In genomic region chr14:20383636-20384035, GRCh38 we compare ENCODE assay signal across 36 cellular contexts.
"Had no signal": no experiment of that assay in that cellular context is flagged by ENCODE, and none has a peak within 500 bp of the region (broad histone marks: within the 10 kb centered on the region; RNA-seq: fewer than 3 reads in every experiment).

No MANE protein-coding gene starts in this region.

- ATAC-seq: activated CD8-positive, alpha-beta T cell treated with anti-CD3 and anti-CD28 coated beads for 36 hours; activated naive CD4-positive, alpha-beta T cell treated with anti-CD3 and anti-CD28 coated beads, Interleukin-2, amount 50 U/mL, for 72 hours; activated T-cell treated with anti-CD3 and anti-CD28 coated beads, Interleukin-2, amount 50 U/mL, for 4 hours; activated T-cell treated with anti-CD3 and anti-CD28 coated beads, Interleukin-2, amount 50 U/mL, for 72 hours; activated T-helper 17 cell treated with anti-CD3 and anti-CD28 coated beads, Interleukin-2, amount 50 U/mL, for 72 hours; body of pancreas had no signal

- H3K4me1 Mint-ChIP-seq: activated CD4-positive, alpha-beta T cell treated with anti-CD3 and anti-CD28 coated beads, Interleukin-2, amount 10 ng/mL, durations not matched to agents 24 days and 14 days; activated naive CD8-positive, alpha-beta T cell treated with anti-CD3 and anti-CD28 coated beads for 36 hours; activated T-helper 17 cell treated with anti-CD3 and anti-CD28 coated beads, Interleukin-2, amount 50 U/mL, for 72 hours had no signal

- H3K27me3 ChIP-seq: adrenal gland, body of pancreas, brain microvascular endothelial cell, breast epithelium had no signal

- H3K9me3 ChIP-seq: adrenal gland, body of pancreas, breast epithelium had no signal

- H3K9me3 Mint-ChIP-seq: activated B cell treated with CpG ODN at 0.5 μM for 24 hours; activated CD4-positive, alpha-beta memory T cell treated with anti-CD3 and anti-CD28 coated beads for 36 hours; activated CD4-positive, alpha-beta T cell treated with anti-CD3 and anti-CD28 coated beads, Interleukin-2, amount 10 ng/mL, durations not matched to agents 24 days and 14 days; activated CD8-positive, alpha-beta T cell treated with anti-CD3 and anti-CD28 coated beads for 36 hours; activated naive CD4-positive, alpha-beta T cell treated with anti-CD3 and anti-CD28 coated beads for 36 hours; activated naive CD4-positive, alpha-beta T cell treated with anti-CD3 and anti-CD28 coated beads, Interleukin-2, amount 50 U/mL, for 72 hours; activated naive CD8-positive, alpha-beta T cell treated with anti-CD3 and anti-CD28 coated beads for 36 hours; activated T-cell treated with anti-CD3 and anti-CD28 coated beads, Interleukin-2, amount 50 U/mL, for 4 hours; activated T-cell treated with anti-CD3 and anti-CD28 coated beads, Interleukin-2, amount 50 U/mL, for 72 hours; activated T-helper 1 cell treated with anti-CD3 and anti-CD28 coated beads, Interleukin-12 subunit alpha, Interleukin-12 subunit beta, Interleukin-2, Interleukin-4 antibody, amounts not matched to agents 30 ng/mL and 10 ng/mL and 1 ng/mL, durations not matched to agents 14 hours and 24 hours and 36 hours; activated T-helper 17 cell treated with anti-CD3 and anti-CD28 coated beads, Interleukin-2, amount 50 U/mL, for 72 hours; central memory CD8-positive, alpha-beta T cell; T-helper 1 cell treated with Interleukin-12 subunit alpha and Interleukin-12 subunit beta and Interleukin-4 antibody, amounts not matched to agents 30 μg/mL and 1 μg/mL, for 36 hours; T-helper 2 cell treated with Interferon-gamma antibody and Interleukin-4, amounts not matched to agents 5 μg/mL and 100 μg/mL, for 36 hours had no signal

- H3K27ac ChIP-seq: adrenal gland, body of pancreas, brain microvascular endothelial cell, breast epithelium, VCaP had no signal

- H3K27me3 Mint-ChIP-seq: activated B cell treated with CpG ODN at 0.5 μM for 24 hours; activated CD4-positive, alpha-beta memory T cell treated with anti-CD3 and anti-CD28 coated beads for 36 hours; activated CD4-positive, alpha-beta T cell treated with anti-CD3 and anti-CD28 coated beads, Interleukin-2, amount 10 ng/mL, durations not matched to agents 24 days and 14 days; activated CD8-positive, alpha-beta T cell treated with anti-CD3 and anti-CD28 coated beads for 36 hours; activated naive CD8-positive, alpha-beta T cell treated with anti-CD3 and anti-CD28 coated beads for 36 hours; activated T-helper 17 cell treated with anti-CD3 and anti-CD28 coated beads, Interleukin-2, amount 50 U/mL, for 72 hours; central memory CD8-positive, alpha-beta T cell had no signal

- H3K4me1 ChIP-seq: adrenal gland, body of pancreas, breast epithelium had no signal

- H3K4me3 ChIP-seq: adrenal gland, body of pancreas, breast epithelium had no signal

- DNase-seq: activated B cell treated with CpG ODN at 0.5 μM for 24 hours; activated CD4-positive, alpha-beta memory T cell treated with anti-CD3 and anti-CD28 coated beads for 36 hours; activated CD4-positive, alpha-beta T cell treated with anti-CD3 and anti-CD28 coated beads for 4 hours; activated CD4-positive, alpha-beta T cell treated with anti-CD3 and anti-CD28 coated beads, Interleukin-2, amount 10 ng/mL, durations not matched to agents 24 days and 14 days; activated CD4-positive, alpha-beta T cell treated with anti-CD3 and anti-CD28 coated beads, Interleukin-2, amount 50 U/mL, for 1 hour; activated CD4-positive, alpha-beta T cell treated with anti-CD3 and anti-CD28 coated beads, Interleukin-2, amount 50 U/mL, for 4 hours; activated CD4-positive, CD25-positive, alpha-beta regulatory T cell treated with anti-CD3 and anti-CD28 coated beads, Interleukin-2, amount 50 U/mL, for 72 hours; activated CD8-positive, alpha-beta memory T cell treated with anti-CD3 and anti-CD28 coated beads, Interleukin-2, amount 50 U/mL, for 4 hours; activated CD8-positive, alpha-beta T cell treated with anti-CD3 and anti-CD28 coated beads for 36 hours; activated gamma-delta T cell treated with Interleukin-2 at 50 U/mL for 16 hours; activated naive CD4-positive, alpha-beta T cell; activated naive CD4-positive, alpha-beta T cell treated with anti-CD3 and anti-CD28 coated beads for 36 hours; activated naive CD4-positive, alpha-beta T cell treated with anti-CD3 and anti-CD28 coated beads, Interleukin-2, amount 50 U/mL, for 16 hours; activated naive CD8-positive, alpha-beta T cell treated with anti-CD3 and anti-CD28 coated beads for 36 hours; activated T-cell treated with anti-CD3 and anti-CD28 coated beads for 4 hours; activated T-cell treated with anti-CD3 and anti-CD28 coated beads, Interleukin-2, amount 50 U/mL, for 4 hours; activated T-cell treated with anti-CD3 and anti-CD28 coated beads, Interleukin-2, amount 50 U/mL, for 72 hours; adrenal gland; amniotic stem cell; aorta; body of pancreas; brain microvascular endothelial cell; caudate nucleus; cerebellar nuclear complex; SW 1271; T-helper 1 cell; T-helper 2 cell; T-helper 9 cell had no signal

- H3K4me3 Mint-ChIP-seq: activated B cell treated with CpG ODN at 0.5 μM for 24 hours; activated CD4-positive, alpha-beta memory T cell treated with anti-CD3 and anti-CD28 coated beads for 36 hours; activated CD4-positive, alpha-beta T cell treated with anti-CD3 and anti-CD28 coated beads, Interleukin-2, amount 10 ng/mL, durations not matched to agents 24 days and 14 days; activated CD8-positive, alpha-beta T cell treated with anti-CD3 and anti-CD28 coated beads for 36 hours; activated naive CD4-positive, alpha-beta T cell treated with anti-CD3 and anti-CD28 coated beads for 36 hours; activated naive CD8-positive, alpha-beta T cell treated with anti-CD3 and anti-CD28 coated beads for 36 hours; activated T-cell treated with anti-CD3 and anti-CD28 coated beads, Interleukin-2, amount 50 U/mL, for 4 hours; activated T-cell treated with anti-CD3 and anti-CD28 coated beads, Interleukin-2, amount 50 U/mL, for 72 hours; activated T-helper 1 cell treated with anti-CD3 and anti-CD28 coated beads, Interleukin-12 subunit alpha, Interleukin-12 subunit beta, Interleukin-2, Interleukin-4 antibody, amounts not matched to agents 30 ng/mL and 10 ng/mL and 1 ng/mL, durations not matched to agents 14 hours and 24 hours and 36 hours; activated T-helper 17 cell treated with anti-CD3 and anti-CD28 coated beads, Interleukin-2, amount 50 U/mL, for 72 hours; central memory CD8-positive, alpha-beta T cell; T-helper 1 cell treated with Interleukin-12 subunit alpha and Interleukin-12 subunit beta and Interleukin-4 antibody, amounts not matched to agents 30 μg/mL and 1 μg/mL, for 36 hours; T-helper 2 cell treated with Interferon-gamma antibody and Interleukin-4, amounts not matched to agents 5 μg/mL and 100 μg/mL, for 36 hours had no signal

- H3K27ac Mint-ChIP-seq: activated B cell treated with CpG ODN at 0.5 μM for 24 hours; activated CD4-positive, alpha-beta memory T cell treated with anti-CD3 and anti-CD28 coated beads for 36 hours; activated CD4-positive, alpha-beta T cell treated with anti-CD3 and anti-CD28 coated beads, Interleukin-2, amount 10 ng/mL, durations not matched to agents 24 days and 14 days; activated CD8-positive, alpha-beta T cell treated with anti-CD3 and anti-CD28 coated beads for 36 hours; activated naive CD4-positive, alpha-beta T cell treated with anti-CD3 and anti-CD28 coated beads for 36 hours; activated naive CD8-positive, alpha-beta T cell treated with anti-CD3 and anti-CD28 coated beads for 36 hours; activated T-cell treated with anti-CD3 and anti-CD28 coated beads, Interleukin-2, amount 50 U/mL, for 72 hours; activated T-helper 1 cell treated with anti-CD3 and anti-CD28 coated beads, Interleukin-12 subunit alpha, Interleukin-12 subunit beta, Interleukin-2, Interleukin-4 antibody, amounts not matched to agents 30 ng/mL and 10 ng/mL and 1 ng/mL, durations not matched to agents 14 hours and 24 hours and 36 hours; T-helper 1 cell treated with Interleukin-12 subunit alpha and Interleukin-12 subunit beta and Interleukin-4 antibody, amounts not matched to agents 30 μg/mL and 1 μg/mL, for 36 hours had no signal
